Comparison of ENCODE assay signal across 9 cellular contexts in the genomic region with DNA sequence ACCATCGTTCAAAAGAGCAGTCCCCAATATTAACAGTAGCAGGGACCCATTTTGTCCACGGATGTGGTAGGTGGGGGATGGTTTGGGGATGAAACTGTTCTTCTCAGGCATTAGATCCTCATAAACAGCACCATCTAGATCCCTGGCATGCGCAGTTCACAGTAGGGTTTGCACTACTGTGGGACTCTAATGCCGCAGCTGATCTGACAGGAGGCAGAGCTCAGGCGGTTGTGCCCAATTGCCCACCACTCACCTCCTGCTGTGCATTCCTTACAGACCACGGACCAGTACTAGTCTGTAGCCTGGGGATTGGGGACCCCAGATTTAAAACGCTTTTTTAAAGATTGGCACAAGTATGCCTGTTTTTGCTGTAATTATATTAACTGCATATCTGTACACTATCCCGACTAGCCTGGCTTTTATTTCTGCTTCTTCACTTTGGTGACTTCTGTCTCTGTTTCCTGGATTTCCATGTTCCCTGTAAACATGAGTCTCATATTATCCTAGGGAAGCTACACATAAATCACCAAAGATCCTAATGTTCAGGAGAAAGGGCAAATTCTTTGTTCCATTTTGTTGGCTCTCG.
A peak's percentile ranks its signal among the peaks of the same experiment; 100 is the strongest.
DNase-seq lines count a peak whose midpoint lies in the region; ATAC-seq, FAIRE-seq and TF ChIP-seq lines count a peak whose summit lies in the region.
"Had no signal": no experiment of that assay in that cellular context is flagged by ENCODE, and none has a peak within 500 bp of the region (broad histone marks: within the 10 kb centered on the region; RNA-seq: fewer than 3 reads in every experiment).

No MANE protein-coding gene starts in this region.

- peak overlapping the region; percentile 73 for H3K4me3 Mint-ChIP-seq in HFFc6
- no peak overlapping the region for H3K4me3 Mint-ChIP-seq in activated CD4-positive, alpha-beta T cell treated with anti-CD3 and anti-CD28 coated beads, Interleukin-2, amount 10 ng/mL, durations not matched to agents 7 days and 5 days

- peak overlapping the region; percentile 34; the same call in 1 of the 2 replicates for H3K4me2 ChIP-seq in HepG2 (ENCODE audit: low read depth, low read length)

- no peaks in the 10 kb centered on the region for H3K79me2 ChIP-seq in HepG2 (ENCODE audit: insufficient read depth, low read length)

- H3K27ac ChIP-seq in HepG2 (ENCODE audit: extremely low read length, insufficient read depth, low read length) (peak overlapping the region; percentile 21), thoracic aorta (peak overlapping the region; percentile 77 to 94)

- no peak overlapping the region for H3K4me3 ChIP-seq in HepG2 (replicated peaks in 1 of 3; ENCODE audit: insufficient read depth in 1 of 3, low read depth in 2 of 3, low read length in 3 of 3)
- H3K4me3 ChIP-seq in thoracic aorta = no peak overlapping the region

- intact Hi-C loops in HepG2 (cut with micrococcal nuclease; ENCODE audit: unreplicated experiment) = loop anchor here (5.0 kb wide), 1 partner anchor 100 kb away; no protein-coding TSS in a partner anchor

- peak overlapping the region; percentile 97 for H3K27ac Mint-ChIP-seq in HFFc6
- H3K27ac Mint-ChIP-seq in activated CD4-positive, alpha-beta T cell treated with anti-CD3 and anti-CD28 coated beads, Interleukin-2, amount 10 ng/mL, durations not matched to agents 7 days and 5 days = no peak overlapping the region

- no peaks in the 10 kb centered on the region for H3K36me3 ChIP-seq in HepG2 (replicated peaks in 1 of 2; ENCODE audit: control insufficient read depth in 1 of 2, insufficient read depth in 2 of 2, low read length in 2 of 2)
- H3K36me3 ChIP-seq in thoracic aorta = no peaks in the 10 kb centered on the region

- TF ChIP-seq CTCF in HFFc6 (IDR thresholded peaks at IDR 0.05) (peak; percentile 9; the same call in 1 of the 2 replicates), HepG2 (CRISPR knock-in tag; IDR thresholded peaks at IDR 0.05) (no peak), thoracic aorta (IDR thresholded peaks at IDR 0.05) (no peak)

- no peaks in the 10 kb centered on the region for H3K9me3 ChIP-seq in HepG2 (ENCODE audit: low read length)
- no peaks in the 10 kb centered on the region for H3K9me3 ChIP-seq in thoracic aorta

- peaks cover 10% of the 10 kb centered on the region for H3K9me3 Mint-ChIP-seq in HFFc6
- H3K9me3 Mint-ChIP-seq in activated CD4-positive, alpha-beta T cell treated with anti-CD3 and anti-CD28 coated beads, Interleukin-2, amount 10 ng/mL, durations not matched to agents 7 days and 5 days = no peaks in the 10 kb centered on the region

- CTCF ChIA-PET in HepG2 (lab: Yijun Ruan, JAX; ENCODE audit: low intra/inter-chr PET ratio, low total read pairs) = no interaction called here
- CTCF ChIA-PET in activated CD4-positive, alpha-beta T cell treated with anti-CD3 and anti-CD28 coated beads, Interleukin-2, amount 10 ng/mL, durations not matched to agents 7 days and 5 days (lab: Charles Lee) = no interaction called here

- TF ChIP-seq EP300 in HepG2 (IDR thresholded peaks at IDR 0.05; ENCODE audit: low read depth in 2 of 2, low read length in 2 of 2) = no peak
- no peak for TF ChIP-seq EP300 in HepG2 (CRISPR knock-in tag; IDR thresholded peaks at IDR 0.05; ENCODE audit: borderline replicate concordance)

- POLR2A ChIA-PET in HepG2 (lab: Yijun Ruan, JAX) = no interaction called here
- POLR2A ChIA-PET in activated CD4-positive, alpha-beta T cell treated with anti-CD3 and anti-CD28 coated beads, Interleukin-2, amount 10 ng/mL, durations not matched to agents 7 days and 5 days (lab: Charles Lee) = no interaction called here

- in situ Hi-C loops in HepG2 (cut with HindIII; ENCODE audit: extremely low pct_ligation_motif_present, low pct_unique_long_range_greater_than_20kb) = no loop called here

- ATAC-seq in HepG2 (no peak), thoracic aorta (ENCODE audit: insufficient number of reproducible peaks, low FRiP score, low read depth) (no peak), GM19455 (IDR thresholded peaks at IDR 0.05; ENCODE audit: unreplicated experiment) (no peak)

- H3K4me1 ChIP-seq in HepG2 (ENCODE audit: insufficient read depth, low read length) (peaks cover 44% of the 10 kb centered on the region), thoracic aorta (ENCODE audit: control insufficient read depth in 1 of 2, low read depth in 2 of 2) (peaks cover 23 to 41% of the 10 kb centered on the region in 2 donors)

- DNase-seq in HFFc6 = peak; percentile 55
- peak; percentile 56 for DNase-seq in astrocyte of the hippocampus (ENCODE audit: low read depth, low spot score)
- DNase-seq in HepG2 (ENCODE audit: low spot score) = no peak
- no peak for DNase-seq in thoracic aorta (ENCODE audit: low spot score)
- DNase-seq in activated CD4-positive, alpha-beta T cell treated with anti-CD3 and anti-CD28 coated beads, Interleukin-2, amount 10 ng/mL, durations not matched to agents 7 days and 5 days = no peak
- DNase-seq in hypothalamus (lab: John Stamatoyannopoulos, UW) = no peak
- no peak for DNase-seq in activated naive CD4-positive, alpha-beta T cell treated with anti-CD3 and anti-CD28 coated beads, Interleukin-2, amount 50 U/mL, for 16 hours
- DNase-seq: activated effector memory CD4-positive, alpha-beta T cell treated with anti-CD3 and anti-CD28 coated beads, Interleukin-2, amount 50 U/mL, for 16 hours had no signal

- TF ChIP-seq POLR2A in HepG2 (IDR thresholded peaks at IDR 0.05; ENCODE audit: insufficient read depth in 1 of 2, low read depth in 2 of 2, low read length in 2 of 2) = no peak

- H3K4me1 Mint-ChIP-seq in HFFc6 (ENCODE audit: low read depth) = peaks cover 46% of the 10 kb centered on the region
- no peaks in the 10 kb centered on the region for H3K4me1 Mint-ChIP-seq in activated CD4-positive, alpha-beta T cell treated with anti-CD3 and anti-CD28 coated beads, Interleukin-2, amount 10 ng/mL, durations not matched to agents 7 days and 5 days

- H2AFZ ChIP-seq in HepG2 (ENCODE audit: low read length) = no peak overlapping the region

- H3K27me3 ChIP-seq in HepG2 (ENCODE audit: control insufficient read depth in 1 of 2, insufficient read depth in 2 of 2, low read length in 2 of 2) (no peaks in the 10 kb centered on the region), thoracic aorta (replicated peaks; ENCODE audit: insufficient read depth) (no peaks in the 10 kb centered on the region)

- H3K27me3 Mint-ChIP-seq in HFFc6 (ENCODE audit: insufficient read depth) = no peaks in the 10 kb centered on the region
- peaks cover 22% of the 10 kb centered on the region for H3K27me3 Mint-ChIP-seq in activated CD4-positive, alpha-beta T cell treated with anti-CD3 and anti-CD28 coated beads, Interleukin-2, amount 10 ng/mL, durations not matched to agents 7 days and 5 days

- no TSS peak for BruUV-seq in HepG2 (replicated peaks; lab: Mats Ljungman, UMichigan)

- H3K9ac ChIP-seq in HepG2 (ENCODE audit: insufficient read depth, low read depth, low read length) = no peak overlapping the region

- peaks cover 20% of the 10 kb centered on the region for H3K36me3 Mint-ChIP-seq in HFFc6 (ENCODE audit: low read depth)
- H3K36me3 Mint-ChIP-seq in activated CD4-positive, alpha-beta T cell treated with anti-CD3 and anti-CD28 coated beads, Interleukin-2, amount 10 ng/mL, durations not matched to agents 7 days and 5 days (ENCODE audit: low read depth) = no peaks in the 10 kb centered on the region

- no peak for TF ChIP-seq RAD21 in HepG2 (CRISPR knock-in tag; IDR thresholded peaks at IDR 0.05)

- 58% methylated on average over 9 of the region's 9 CpGs for WGBS in HepG2 (ENCODE audit: low lambda C conversion rate)

- no peak for FAIRE-seq in HepG2 (lab: Jason Lieb, UNC)

- no peaks in the 10 kb centered on the region for H4K20me1 ChIP-seq in HepG2 (ENCODE audit: insufficient read depth, low read length)

TF ChIP-seq in HepG2, 621 proteins besides CTCF, POLR2A, EP300 and RAD21 (continues in another document):
- TF ChIP-seq TBP (CRISPR knock-in tag; IDR thresholded peaks at IDR 0.05) (no peak), ELF4 (CRISPR knock-in tag; IDR thresholded peaks at IDR 0.05; ENCODE audit: borderline replicate concordance) (no peak), RARG (CRISPR knock-in tag; IDR thresholded peaks at IDR 0.05; ENCODE audit: low read depth) (no peak), CBX1 (IDR thresholded peaks at IDR 0.05; ENCODE audit: low read depth) (no peak), HHEX (CRISPR knock-in tag; IDR thresholded peaks at IDR 0.05) (no peak), MED1 (CRISPR knock-in tag; IDR thresholded peaks at IDR 0.05) (no peak), NCOA2 (CRISPR knock-in tag; IDR thresholded peaks at IDR 0.05) (no peak), HCFC1 (IDR thresholded peaks at IDR 0.05; ENCODE audit: low read depth, low read length) (no peak)
- TF ChIP-seq, protein P1, sequence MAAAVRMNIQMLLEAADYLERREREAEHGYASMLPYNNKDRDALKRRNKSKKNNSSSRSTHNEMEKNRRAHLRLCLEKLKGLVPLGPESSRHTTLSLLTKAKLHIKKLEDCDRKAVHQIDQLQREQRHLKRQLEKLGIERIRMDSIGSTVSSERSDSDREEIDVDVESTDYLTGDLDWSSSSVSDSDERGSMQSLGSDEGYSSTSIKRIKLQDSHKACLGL (CRISPR knock-in tag; IDR thresholded peaks at IDR 0.05) = no peak

Comparison
In these comparisons a context has a peak if more than half of its experiments do, and no peak if none do; other contexts are left out.
1. DNase-seq: peak in HFFc6 (single experiment) and astrocyte of the hippocampus (single experiment); none in HepG2 (single experiment), thoracic aorta (single experiment), activated CD4-positive, alpha-beta T cell treated with anti-CD3 and anti-CD28 coated beads, Interleukin-2, amount 10 ng/mL, durations not matched to agents 7 days and 5 days (single experiment), hypothalamus (0 of 51) and activated naive CD4-positive, alpha-beta T cell treated with anti-CD3 and anti-CD28 coated beads, Interleukin-2, amount 50 U/mL, for 16 hours (single experiment).